26 cellular contexts compared by ENCODE assay signal in genomic region chr12:111099186-111099585, GRCh38.
DNase-seq lines count a peak whose midpoint lies in the region; TF ChIP-seq lines count a peak whose summit lies in the region.
"Had no signal": no experiment of that assay in that cellular context is flagged by ENCODE, and none has a peak within 500 bp of the region (broad histone marks: within the 10 kb centered on the region; RNA-seq: fewer than 3 reads in every experiment).

No MANE protein-coding gene starts in this region.

- H3F3A ChIP-seq in GM23248 (ENCODE audit: insufficient read depth), result no peaks in the 10 kb centered on the region

- peak overlapping the region; percentile 42; the same call in 1 of the 2 replicates for H2AFZ ChIP-seq in OCI-LY7 (ENCODE audit: low read length)
- H2AFZ ChIP-seq in GM23248, result no peak overlapping the region

- no peaks in the 10 kb centered on the region for H3K9me3 ChIP-seq in BLaER1 treated with 17β-estradiol and CSF1 and Interleukin-3, amounts not matched to agents 10 nM and 100 nM (replicated peaks in 1 of 11)
- H3K9me3 ChIP-seq in OCI-LY7 (ENCODE audit: low read length) (no peaks in the 10 kb centered on the region), GM23248 (ENCODE audit: low read depth) (no peaks in the 10 kb centered on the region)
- H3K9me3 ChIP-seq: gastrocnemius medialis, sigmoid colon had no signal

- peak overlapping the region in 6 of 11 experiments; percentile 16 to 49 (median 34); a peak in 5 of 22 replicates for H3K27ac ChIP-seq in BLaER1 treated with 17β-estradiol and CSF1 and Interleukin-3, amounts not matched to agents 10 nM and 100 nM
- peak overlapping the region; percentile 68 for H3K27ac ChIP-seq in OCI-LY7 (ENCODE audit: low read depth, low read length, poor library complexity, severe bottlenecking)
- no peak overlapping the region for H3K27ac ChIP-seq in GM23248
- H3K27ac ChIP-seq: gastrocnemius medialis, sigmoid colon, WERI-Rb-1 had no signal

- in situ Hi-C loops in GM23248 (cut with MboI), result no loop called here

- H3K9ac ChIP-seq in BLaER1 treated with 17β-estradiol and CSF1 and Interleukin-3, amounts not matched to agents 10 nM and 100 nM, result peak overlapping the region in 5 of 11 experiments; percentile 7 to 60 (median 21); a peak in 4 of 22 replicates
- H3K9ac ChIP-seq in GM23248, result no peak overlapping the region

- peaks cover 13 to 60% (median 49%) of the 10 kb centered on the region in 10 experiments for H3K4me1 ChIP-seq in BLaER1 treated with 17β-estradiol and CSF1 and Interleukin-3, amounts not matched to agents 10 nM and 100 nM
- H3K4me1 ChIP-seq in OCI-LY7 (ENCODE audit: insufficient read depth, low read length, poor library complexity, severe bottlenecking), result peaks cover 71% of the 10 kb centered on the region
- no peaks in the 10 kb centered on the region for H3K4me1 ChIP-seq in GM23248 (ENCODE audit: insufficient read depth)
- H3K4me1 ChIP-seq: gastrocnemius medialis, sigmoid colon had no signal

- TF ChIP-seq CTCF in OCI-LY7 (conservative IDR thresholded peaks at IDR 0.05; ENCODE audit: low read length), result no peak

- POLR2A ChIA-PET in OCI-LY7 (lab: Charles Lee), result interaction anchor here (0.5 to 4.5 kb wide), 7 partner anchors 9 to 1785 kb away, joined by 3 to 32 read pairs (median 6); no protein-coding TSS in a partner anchor

- BruUV-seq in OCI-LY7 (replicated peaks; lab: Mats Ljungman, UMichigan), result no TSS peak

- DNase-seq in Kasumi-1 (lab: John Stamatoyannopoulos, UW), result peak; percentile 39 to 41
- peak; percentile 69 for DNase-seq in OCI-LY7 (ENCODE audit: low spot score)
- no peak for DNase-seq in AG08396 (ENCODE audit: low spot score)
- DNase-seq in COR-L47 (lab: John Stamatoyannopoulos, UW), result no peak
- DNase-seq in activated CD4-positive, alpha-beta T cell treated with anti-CD3 and anti-CD28 coated beads, Interleukin-2, amount 50 U/mL, for 4 hours, result no peak
- no peak for DNase-seq in GM23248
- DNase-seq: activated CD4-positive, alpha-beta T cell treated with anti-CD3 and anti-CD28 coated beads, Interleukin-2, amount 10 ng/mL, durations not matched to agents 24 days and 14 days; activated CD8-positive, alpha-beta memory T cell treated with anti-CD3 and anti-CD28 coated beads, Interleukin-2, amount 10 ng/mL, durations not matched to agents 7 days and 5 days; activated naive CD4-positive, alpha-beta T cell treated with anti-CD3 and anti-CD28 coated beads for 36 hours; activated T-cell treated with anti-CD3 and anti-CD28 coated beads, Interleukin-2, amount 50 U/mL, for 48 hours; amygdala; gastrocnemius medialis; naive B cell; NCI-H1092 treated with DMSO at 0.1 percent for 48 hours; NCI-H187 treated with DMSO at 0.1 percent for 48 hours; NCI-H2171; NCI-H510A treated with DMSO at 0.1 percent for 48 hours; occipital lobe; SHP77; sigmoid colon; stimulated activated CD4-positive, alpha-beta T cell treated with anti-CD3 and anti-CD28 coated beads, Interleukin-4, amount 100 ng/mL, for 1 hour; WERI-Rb-1 had no signal

- peak overlapping the region in 1 of 10 experiments; percentile 19; a peak in 1 of 20 replicates for H3K4me3 ChIP-seq in BLaER1 treated with 17β-estradiol and CSF1 and Interleukin-3, amounts not matched to agents 10 nM and 100 nM
- H3K4me3 ChIP-seq in OCI-LY7 (ENCODE audit: low read depth, low read length, poor library complexity, severe bottlenecking) (peak overlapping the region; percentile 71), GM23248 (no peak overlapping the region)
- H3K4me3 ChIP-seq: gastrocnemius medialis, sigmoid colon had no signal

- no peaks in the 10 kb centered on the region for H3K9me3 Mint-ChIP-seq in dendritic cell treated with granulocyte-macrophage colony-stimulating factor and Interleukin-4, amounts not matched to agents 40 ng/mL and 50 ng/mL, for 4 days
- H3K9me3 Mint-ChIP-seq: activated CD4-positive, alpha-beta T cell treated with anti-CD3 and anti-CD28 coated beads, Interleukin-2, amount 10 ng/mL, durations not matched to agents 24 days and 14 days; activated naive CD4-positive, alpha-beta T cell treated with anti-CD3 and anti-CD28 coated beads for 36 hours; T-helper 2 cell treated with Interferon-gamma antibody and Interleukin-4, amounts not matched to agents 5 μg/mL and 100 μg/mL, for 36 hours; type B pancreatic cell had no signal

- peaks cover 21% of the 10 kb centered on the region for H3K4me1 Mint-ChIP-seq in dendritic cell treated with granulocyte-macrophage colony-stimulating factor and Interleukin-4, amounts not matched to agents 40 ng/mL and 50 ng/mL, for 4 days (ENCODE audit: low read depth)

- intact Hi-C loops in OCI-LY7 (cut with micrococcal nuclease; ENCODE audit: unreplicated experiment), result no loop called here
- intact Hi-C loops in dendritic cell treated with granulocyte-macrophage colony-stimulating factor and Interleukin-4, amounts not matched to agents 40 ng/mL and 50 ng/mL, for 4 days (cut with micrococcal nuclease), result no loop called here

- CTCF ChIA-PET in OCI-LY7 (lab: Charles Lee; ENCODE audit: unreplicated experiment), result interaction anchor here (1.2 kb wide), 1 partner anchor 13 kb away, joined by 3 read pairs; no protein-coding TSS in a partner anchor

- H3K4me3 Mint-ChIP-seq in dendritic cell treated with granulocyte-macrophage colony-stimulating factor and Interleukin-4, amounts not matched to agents 40 ng/mL and 50 ng/mL, for 4 days, result no peak overlapping the region
- H3K4me3 Mint-ChIP-seq: activated CD4-positive, alpha-beta T cell treated with anti-CD3 and anti-CD28 coated beads, Interleukin-2, amount 10 ng/mL, durations not matched to agents 24 days and 14 days; activated CD8-positive, alpha-beta memory T cell treated with anti-CD3 and anti-CD28 coated beads, Interleukin-2, amount 10 ng/mL, durations not matched to agents 7 days and 5 days; activated naive CD4-positive, alpha-beta T cell treated with anti-CD3 and anti-CD28 coated beads for 36 hours; T-helper 2 cell treated with Interferon-gamma antibody and Interleukin-4, amounts not matched to agents 5 μg/mL and 100 μg/mL, for 36 hours; type B pancreatic cell had no signal

- H4K20me1 ChIP-seq in BLaER1 treated with 17β-estradiol and CSF1 and Interleukin-3, amounts not matched to agents 10 nM and 100 nM, result no peaks in the 10 kb centered on the region
- H4K20me1 ChIP-seq in OCI-LY7 (ENCODE audit: insufficient read depth, low read length), result no peaks in the 10 kb centered on the region
- no peaks in the 10 kb centered on the region for H4K20me1 ChIP-seq in GM23248 (ENCODE audit: insufficient read depth)

- peak overlapping the region; percentile 47 for H3K27ac Mint-ChIP-seq in dendritic cell treated with granulocyte-macrophage colony-stimulating factor and Interleukin-4, amounts not matched to agents 40 ng/mL and 50 ng/mL, for 4 days
- H3K27ac Mint-ChIP-seq: activated CD4-positive, alpha-beta T cell treated with anti-CD3 and anti-CD28 coated beads, Interleukin-2, amount 10 ng/mL, durations not matched to agents 24 days and 14 days; activated CD8-positive, alpha-beta memory T cell treated with anti-CD3 and anti-CD28 coated beads, Interleukin-2, amount 10 ng/mL, durations not matched to agents 7 days and 5 days; activated naive CD4-positive, alpha-beta T cell treated with anti-CD3 and anti-CD28 coated beads for 36 hours; T-helper 2 cell treated with Interferon-gamma antibody and Interleukin-4, amounts not matched to agents 5 μg/mL and 100 μg/mL, for 36 hours; type B pancreatic cell had no signal

- H3K36me3 Mint-ChIP-seq in dendritic cell treated with granulocyte-macrophage colony-stimulating factor and Interleukin-4, amounts not matched to agents 40 ng/mL and 50 ng/mL, for 4 days (ENCODE audit: low read depth), result no peaks in the 10 kb centered on the region
- H3K36me3 Mint-ChIP-seq: activated CD8-positive, alpha-beta memory T cell treated with anti-CD3 and anti-CD28 coated beads, Interleukin-2, amount 10 ng/mL, durations not matched to agents 7 days and 5 days; type B pancreatic cell had no signal

- H3K9me2 ChIP-seq in OCI-LY7 (ENCODE audit: insufficient read depth, low read length), result no peaks in the 10 kb centered on the region
- H3K9me2 ChIP-seq in GM23248 (ENCODE audit: insufficient read depth), result no peaks in the 10 kb centered on the region

- H3K4me2 ChIP-seq in BLaER1 treated with 17β-estradiol and CSF1 and Interleukin-3, amounts not matched to agents 10 nM and 100 nM, result peak overlapping the region; percentile 53 to 92 (median 79)
- H3K4me2 ChIP-seq in OCI-LY7 (ENCODE audit: low read length), result peak overlapping the region; percentile 78
- no peak overlapping the region for H3K4me2 ChIP-seq in GM23248 (ENCODE audit: unreplicated experiment)

- no peaks in the 10 kb centered on the region for H3K27me3 ChIP-seq in BLaER1 treated with 17β-estradiol and CSF1 and Interleukin-3, amounts not matched to agents 10 nM and 100 nM
- H3K27me3 ChIP-seq in GM23248 (replicated peaks; ENCODE audit: insufficient read depth), result peaks cover 30% of the 10 kb centered on the region; the same call in 1 of the 2 replicates

- WGBS in GM23248 (ENCODE audit: low coverage in 1 of 2, low lambda C conversion rate in 2 of 2, missing lambda C conversion rate in 2 of 2), 2 experiments, result 25 to 27% methylated on average over 8 of the region's 8 CpGs

- peaks cover 24% of the 10 kb centered on the region; the same call in 1 of the 2 replicates for H3K79me2 ChIP-seq in OCI-LY7 (ENCODE audit: insufficient read depth, low read depth, low read length)
- no peaks in the 10 kb centered on the region for H3K79me2 ChIP-seq in GM23248 (ENCODE audit: insufficient read depth)

- no peaks in the 10 kb centered on the region for H3K36me3 ChIP-seq in BLaER1 treated with 17β-estradiol and CSF1 and Interleukin-3, amounts not matched to agents 10 nM and 100 nM
- no peaks in the 10 kb centered on the region for H3K36me3 ChIP-seq in OCI-LY7 (ENCODE audit: insufficient read depth, low read length)
- no peaks in the 10 kb centered on the region for H3K36me3 ChIP-seq in GM23248 (ENCODE audit: low read depth)
- H3K36me3 ChIP-seq: gastrocnemius medialis, sigmoid colon, WERI-Rb-1 had no signal

- peaks cover 22% of the 10 kb centered on the region for H3K27me3 Mint-ChIP-seq in dendritic cell treated with granulocyte-macrophage colony-stimulating factor and Interleukin-4, amounts not matched to agents 40 ng/mL and 50 ng/mL, for 4 days

Comparison
In these comparisons a context has a peak if more than half of its experiments do, and no peak if none do; other contexts are left out.
1. DNase-seq: peak in Kasumi-1 (2 of 2) and OCI-LY7 (single experiment); none in AG08396 (single experiment), COR-L47 (single experiment), activated CD4-positive, alpha-beta T cell treated with anti-CD3 and anti-CD28 coated beads, Interleukin-2, amount 50 U/mL, for 4 hours (0 of 2) and GM23248 (single experiment).